1 cellular context compared by ENCODE assay signal in the genomic region with DNA sequence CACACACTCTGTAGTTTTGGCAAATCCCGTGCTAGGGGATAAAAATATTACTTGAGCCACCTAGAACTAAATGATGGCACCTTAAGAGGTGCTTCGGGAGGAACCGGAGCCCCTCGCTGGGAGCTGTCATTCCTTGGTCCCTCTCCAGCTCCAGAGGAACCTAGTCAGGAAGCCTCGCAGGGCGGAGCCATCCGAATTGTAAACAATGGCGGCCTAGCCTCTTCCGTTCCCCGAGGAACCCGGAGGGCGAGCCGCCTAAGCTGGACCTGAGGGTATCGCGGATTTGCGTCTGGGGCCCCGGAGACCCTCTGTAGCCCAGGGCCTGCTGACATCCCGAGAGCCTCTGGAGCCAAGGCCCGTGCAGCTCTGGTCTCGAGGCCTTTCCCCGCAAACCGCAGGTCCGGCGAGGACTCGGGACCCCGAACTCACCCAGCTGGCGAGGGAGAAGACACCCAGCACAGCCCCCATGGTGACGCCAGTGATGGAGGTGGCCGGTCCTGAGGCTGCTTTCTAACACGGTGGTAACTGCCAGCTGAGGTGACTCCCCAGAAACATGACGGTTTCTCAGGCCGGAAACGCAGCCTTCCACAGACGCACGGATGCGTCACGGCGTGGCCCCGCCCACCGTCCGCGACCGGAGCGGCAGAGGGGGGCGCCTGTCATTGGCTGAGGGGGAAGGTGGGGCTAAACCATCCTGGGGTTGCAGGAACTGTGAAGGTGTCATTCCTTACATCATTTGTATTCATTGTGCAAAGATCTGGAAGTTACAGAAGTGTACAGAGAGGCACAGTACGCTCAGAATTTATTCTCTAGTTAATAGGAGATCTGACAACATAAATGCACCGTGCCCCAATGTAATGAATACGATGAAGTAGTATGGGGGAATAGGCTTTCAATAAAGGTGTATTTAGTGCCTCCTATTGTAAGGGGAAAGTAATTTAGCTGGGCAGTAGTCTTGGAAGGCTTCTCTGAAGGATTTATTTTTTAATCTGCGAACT.
TF ChIP-seq lines count a peak whose summit lies in the region.

Gene SERINC3, minus strand, starts transcription at position 587 of the 998 bp plus-strand sequence. Its CDS starts 119 bp downstream, at position 468.

TF ChIP-seq in HepG2, 621 proteins besides CTCF, POLR2A, EP300 and RAD21 (continued from another document and continues in another):
- TF ChIP-seq, protein P1, sequence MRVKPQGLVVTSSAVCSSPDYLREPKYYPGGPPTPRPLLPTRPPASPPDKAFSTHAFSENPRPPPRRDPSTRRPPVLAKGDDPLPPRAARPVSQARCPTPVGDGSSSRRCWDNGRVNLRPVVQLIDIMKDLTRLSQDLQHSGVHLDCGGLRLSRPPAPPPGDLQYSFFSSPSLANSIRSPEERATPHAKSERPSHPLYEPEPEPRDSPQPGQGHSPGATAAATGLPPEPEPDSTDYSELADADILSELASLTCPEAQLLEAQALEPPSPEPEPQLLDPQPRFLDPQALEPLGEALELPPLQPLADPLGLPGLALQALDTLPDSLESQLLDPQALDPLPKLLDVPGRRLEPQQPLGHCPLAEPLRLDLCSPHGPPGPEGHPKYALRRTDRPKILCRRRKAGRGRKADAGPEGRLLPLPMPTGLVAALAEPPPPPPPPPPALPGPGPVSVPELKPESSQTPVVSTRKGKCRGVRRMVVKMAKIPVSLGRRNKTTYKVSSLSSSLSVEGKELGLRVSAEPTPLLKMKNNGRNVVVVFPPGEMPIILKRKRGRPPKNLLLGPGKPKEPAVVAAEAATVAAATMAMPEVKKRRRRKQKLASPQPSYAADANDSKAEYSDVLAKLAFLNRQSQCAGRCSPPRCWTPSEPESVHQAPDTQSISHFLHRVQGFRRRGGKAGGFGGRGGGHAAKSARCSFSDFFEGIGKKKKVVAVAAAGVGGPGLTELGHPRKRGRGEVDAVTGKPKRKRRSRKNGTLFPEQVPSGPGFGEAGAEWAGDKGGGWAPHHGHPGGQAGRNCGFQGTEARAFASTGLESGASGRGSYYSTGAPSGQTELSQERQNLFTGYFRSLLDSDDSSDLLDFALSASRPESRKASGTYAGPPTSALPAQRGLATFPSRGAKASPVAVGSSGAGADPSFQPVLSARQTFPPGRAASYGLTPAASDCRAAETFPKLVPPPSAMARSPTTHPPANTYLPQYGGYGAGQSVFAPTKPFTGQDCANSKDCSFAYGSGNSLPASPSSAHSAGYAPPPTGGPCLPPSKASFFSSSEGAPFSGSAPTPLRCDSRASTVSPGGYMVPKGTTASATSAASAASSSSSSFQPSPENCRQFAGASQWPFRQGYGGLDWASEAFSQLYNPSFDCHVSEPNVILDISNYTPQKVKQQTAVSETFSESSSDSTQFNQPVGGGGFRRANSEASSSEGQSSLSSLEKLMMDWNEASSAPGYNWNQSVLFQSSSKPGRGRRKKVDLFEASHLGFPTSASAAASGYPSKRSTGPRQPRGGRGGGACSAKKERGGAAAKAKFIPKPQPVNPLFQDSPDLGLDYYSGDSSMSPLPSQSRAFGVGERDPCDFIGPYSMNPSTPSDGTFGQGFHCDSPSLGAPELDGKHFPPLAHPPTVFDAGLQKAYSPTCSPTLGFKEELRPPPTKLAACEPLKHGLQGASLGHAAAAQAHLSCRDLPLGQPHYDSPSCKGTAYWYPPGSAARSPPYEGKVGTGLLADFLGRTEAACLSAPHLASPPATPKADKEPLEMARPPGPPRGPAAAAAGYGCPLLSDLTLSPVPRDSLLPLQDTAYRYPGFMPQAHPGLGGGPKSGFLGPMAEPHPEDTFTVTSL (CRISPR knock-in tag; IDR thresholded peaks at IDR 0.05; ENCODE audit: borderline replicate concordance) = peak; percentile 61
- TF ChIP-seq ZNF335 (CRISPR knock-in tag; IDR thresholded peaks at IDR 0.05) (no peak; the same call in 1 of the 2 replicates), ZNF432 (CRISPR knock-in tag; IDR thresholded peaks at IDR 0.05; ENCODE audit: borderline replicate concordance) (no peak), NCOA2 (CRISPR knock-in tag; IDR thresholded peaks at IDR 0.05) (peak; percentile 56), ZXDC (CRISPR knock-in tag; IDR thresholded peaks at IDR 0.05) (no peak; the same call in 1 of the 2 replicates), MAF1 (CRISPR knock-in tag; IDR thresholded peaks at IDR 0.05; ENCODE audit: borderline replicate concordance) (no peak; the same call in 1 of the 2 replicates), HMGXB3 (CRISPR knock-in tag; IDR thresholded peaks at IDR 0.05; ENCODE audit: borderline replicate concordance) (peak; percentile 74; the same call in 1 of the 2 replicates), CENPBD1 (CRISPR knock-in tag; IDR thresholded peaks at IDR 0.05; ENCODE audit: borderline replicate concordance, low read depth) (no peak), ZNF678 (CRISPR knock-in tag; IDR thresholded peaks at IDR 0.05) (peak; percentile 92; the same call in 1 of the 2 replicates), ZNF7 (CRISPR knock-in tag; IDR thresholded peaks at IDR 0.05) (0 out of 2 replicates have a peak, but pooled peaks have one; percentile 35), ZNF234 (CRISPR knock-in tag; conservative IDR thresholded peaks at IDR 0.05) (no peak), ZNF556 (CRISPR knock-in tag; IDR thresholded peaks at IDR 0.05; ENCODE audit: borderline replicate concordance) (peak; percentile 92), ZNF232 (CRISPR knock-in tag; IDR thresholded peaks at IDR 0.05; ENCODE audit: borderline replicate concordance) (peak; percentile 97), RBFOX2 (IDR thresholded peaks at IDR 0.05; ENCODE audit: low read depth, low read length) (peak; percentile 92), JUNB (CRISPR knock-in tag; IDR thresholded peaks at IDR 0.05; ENCODE audit: borderline replicate concordance) (peak; percentile 18; the same call in 1 of the 2 replicates), KLF9 (CRISPR knock-in tag; IDR thresholded peaks at IDR 0.05; ENCODE audit: low read depth) (peak; percentile 83; the same call in 1 of the 2 replicates), CREB1 (IDR thresholded peaks at IDR 0.05) (peak; percentile 97), CREB1 (CRISPR knock-in tag; IDR thresholded peaks at IDR 0.05) (peak; percentile 95), ZNF276 (CRISPR knock-in tag; IDR thresholded peaks at IDR 0.05; ENCODE audit: low read depth) (peak; percentile 95), ZNF839 (CRISPR knock-in tag; IDR thresholded peaks at IDR 0.05; ENCODE audit: borderline replicate concordance) (peak; percentile 98; the same call in 1 of the 2 replicates), ATRX (CRISPR knock-in tag; IDR thresholded peaks at IDR 0.05; ENCODE audit: borderline replicate concordance) (peak; percentile 82; the same call in 1 of the 2 replicates)
- TF ChIP-seq, protein P2, sequence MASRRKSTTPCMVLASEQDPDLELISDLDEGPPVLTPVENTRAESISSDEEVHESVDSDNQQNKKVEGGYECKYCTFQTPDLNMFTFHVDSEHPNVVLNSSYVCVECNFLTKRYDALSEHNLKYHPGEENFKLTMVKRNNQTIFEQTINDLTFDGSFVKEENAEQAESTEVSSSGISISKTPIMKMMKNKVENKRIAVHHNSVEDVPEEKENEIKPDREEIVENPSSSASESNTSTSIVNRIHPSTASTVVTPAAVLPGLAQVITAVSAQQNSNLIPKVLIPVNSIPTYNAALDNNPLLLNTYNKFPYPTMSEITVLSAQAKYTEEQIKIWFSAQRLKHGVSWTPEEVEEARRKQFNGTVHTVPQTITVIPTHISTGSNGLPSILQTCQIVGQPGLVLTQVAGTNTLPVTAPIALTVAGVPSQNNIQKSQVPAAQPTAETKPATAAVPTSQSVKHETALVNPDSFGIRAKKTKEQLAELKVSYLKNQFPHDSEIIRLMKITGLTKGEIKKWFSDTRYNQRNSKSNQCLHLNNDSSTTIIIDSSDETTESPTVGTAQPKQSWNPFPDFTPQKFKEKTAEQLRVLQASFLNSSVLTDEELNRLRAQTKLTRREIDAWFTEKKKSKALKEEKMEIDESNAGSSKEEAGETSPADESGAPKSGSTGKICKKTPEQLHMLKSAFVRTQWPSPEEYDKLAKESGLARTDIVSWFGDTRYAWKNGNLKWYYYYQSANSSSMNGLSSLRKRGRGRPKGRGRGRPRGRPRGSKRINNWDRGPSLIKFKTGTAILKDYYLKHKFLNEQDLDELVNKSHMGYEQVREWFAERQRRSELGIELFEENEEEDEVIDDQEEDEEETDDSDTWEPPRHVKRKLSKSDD (CRISPR knock-in tag; IDR thresholded peaks at IDR 0.05; ENCODE audit: low read depth) = peak; percentile 96
- TF ChIP-seq, protein P3, sequence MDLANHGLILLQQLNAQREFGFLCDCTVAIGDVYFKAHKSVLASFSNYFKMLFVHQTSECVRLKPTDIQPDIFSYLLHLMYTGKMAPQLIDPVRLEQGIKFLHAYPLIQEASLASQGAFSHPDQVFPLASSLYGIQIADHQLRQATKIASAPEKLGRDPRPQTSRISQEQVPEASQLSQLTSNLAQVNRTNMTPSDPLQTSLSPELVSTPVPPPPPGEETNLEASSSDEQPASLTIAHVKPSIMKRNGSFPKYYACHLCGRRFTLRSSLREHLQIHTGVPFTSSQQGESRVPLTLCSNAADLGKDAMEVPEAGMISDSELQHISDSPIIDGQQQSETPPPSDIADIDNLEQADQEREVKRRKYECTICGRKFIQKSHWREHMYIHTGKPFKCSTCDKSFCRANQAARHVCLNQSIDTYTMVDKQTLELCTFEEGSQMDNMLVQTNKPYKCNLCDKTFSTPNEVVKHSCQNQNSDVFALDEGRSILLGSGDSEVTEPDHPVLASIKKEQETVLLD (CRISPR knock-in tag; IDR thresholded peaks at IDR 0.05; ENCODE audit: low read depth) = peak; percentile 30; the same call in 1 of the 2 replicates
- TF ChIP-seq, protein P4, sequence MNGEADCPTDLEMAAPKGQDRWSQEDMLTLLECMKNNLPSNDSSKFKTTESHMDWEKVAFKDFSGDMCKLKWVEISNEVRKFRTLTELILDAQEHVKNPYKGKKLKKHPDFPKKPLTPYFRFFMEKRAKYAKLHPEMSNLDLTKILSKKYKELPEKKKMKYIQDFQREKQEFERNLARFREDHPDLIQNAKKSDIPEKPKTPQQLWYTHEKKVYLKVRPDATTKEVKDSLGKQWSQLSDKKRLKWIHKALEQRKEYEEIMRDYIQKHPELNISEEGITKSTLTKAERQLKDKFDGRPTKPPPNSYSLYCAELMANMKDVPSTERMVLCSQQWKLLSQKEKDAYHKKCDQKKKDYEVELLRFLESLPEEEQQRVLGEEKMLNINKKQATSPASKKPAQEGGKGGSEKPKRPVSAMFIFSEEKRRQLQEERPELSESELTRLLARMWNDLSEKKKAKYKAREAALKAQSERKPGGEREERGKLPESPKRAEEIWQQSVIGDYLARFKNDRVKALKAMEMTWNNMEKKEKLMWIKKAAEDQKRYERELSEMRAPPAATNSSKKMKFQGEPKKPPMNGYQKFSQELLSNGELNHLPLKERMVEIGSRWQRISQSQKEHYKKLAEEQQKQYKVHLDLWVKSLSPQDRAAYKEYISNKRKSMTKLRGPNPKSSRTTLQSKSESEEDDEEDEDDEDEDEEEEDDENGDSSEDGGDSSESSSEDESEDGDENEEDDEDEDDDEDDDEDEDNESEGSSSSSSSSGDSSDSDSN (CRISPR knock-in tag; IDR thresholded peaks at IDR 0.05) = peak; percentile 84
